16 cellular contexts compared by ENCODE assay signal in the genomic region with DNA sequence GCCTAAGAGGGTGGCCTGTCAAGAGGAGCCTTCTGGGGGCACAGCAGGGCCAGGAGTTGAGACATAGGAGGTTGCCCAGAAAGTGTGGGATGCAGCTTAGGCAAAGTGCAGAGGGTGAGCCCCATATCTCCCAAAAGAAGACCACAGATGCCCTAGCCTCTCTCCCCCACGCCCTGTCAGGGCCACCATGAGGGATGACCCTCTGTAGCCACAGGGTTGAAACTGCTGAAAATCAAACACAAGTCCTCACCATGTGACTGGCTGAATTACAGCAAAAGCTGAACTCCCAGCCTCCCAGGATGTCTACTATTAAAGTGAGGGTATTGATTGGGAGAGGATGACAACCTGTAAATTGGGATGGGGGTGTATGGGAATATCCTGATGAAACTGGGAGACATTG. TPM values are rescaled to one million over a fixed set of nuclear protein-coding genes. Genes with fewer than 3 reads are reported as not detected.
"Had no signal": no experiment of that assay in that cellular context is flagged by ENCODE, and none has a peak within 500 bp of the region (broad histone marks: within the 10 kb centered on the region; RNA-seq: fewer than 3 reads in every experiment).

No MANE protein-coding gene starts in this region.

- H3K4me3 Mint-ChIP-seq: activated CD4-positive, alpha-beta memory T cell treated with anti-CD3 and anti-CD28 coated beads for 36 hours; activated naive CD8-positive, alpha-beta T cell treated with anti-CD3 and anti-CD28 coated beads, Interleukin-2, amount 50 U/mL, for 24 hours; activated T-cell treated with anti-CD3 and anti-CD28 coated beads, Interleukin-2, amount 50 U/mL, for 24 hours; stimulated activated memory B cell treated with anti-CD40 and anti-IgM and Interleukin-4, amounts not matched to agents 10 μg/mL and 1 μg/mL and 100 μg/mL, for 72 hours had no signal

- ATAC-seq: activated naive CD8-positive, alpha-beta T cell treated with anti-CD3 and anti-CD28 coated beads, Interleukin-2, amount 50 U/mL, for 24 hours; stimulated activated memory B cell treated with anti-CD40 and anti-IgM and Interleukin-4, amounts not matched to agents 10 μg/mL and 1 μg/mL and 100 μg/mL, for 72 hours; upper lobe of right lung had no signal

- H3K36me3 Mint-ChIP-seq: activated CD4-positive, alpha-beta memory T cell treated with anti-CD3 and anti-CD28 coated beads for 36 hours; stimulated activated memory B cell treated with anti-CD40 and anti-IgM and Interleukin-4, amounts not matched to agents 10 μg/mL and 1 μg/mL and 100 μg/mL, for 72 hours had no signal

- H3K9me3 Mint-ChIP-seq: activated CD4-positive, alpha-beta memory T cell treated with anti-CD3 and anti-CD28 coated beads for 36 hours; activated naive CD8-positive, alpha-beta T cell treated with anti-CD3 and anti-CD28 coated beads, Interleukin-2, amount 50 U/mL, for 24 hours; activated T-cell treated with anti-CD3 and anti-CD28 coated beads, Interleukin-2, amount 50 U/mL, for 24 hours; activated T-helper 2 cell treated with anti-CD3 and anti-CD28 coated beads, Interferon-gamma antibody, Interleukin-2, Interleukin-4, amounts not matched to agents 10 μg/mL and 5 μg/mL and 100 μg/mL, durations not matched to agents 14 hours and 24 hours and 36 hours; stimulated activated memory B cell treated with anti-CD40 and anti-IgM and Interleukin-4, amounts not matched to agents 10 μg/mL and 1 μg/mL and 100 μg/mL, for 72 hours had no signal

- H3K27ac Mint-ChIP-seq: activated CD4-positive, alpha-beta memory T cell treated with anti-CD3 and anti-CD28 coated beads for 36 hours; activated naive CD8-positive, alpha-beta T cell treated with anti-CD3 and anti-CD28 coated beads, Interleukin-2, amount 50 U/mL, for 24 hours; activated T-cell treated with anti-CD3 and anti-CD28 coated beads, Interleukin-2, amount 50 U/mL, for 24 hours; activated T-helper 2 cell treated with anti-CD3 and anti-CD28 coated beads, Interferon-gamma antibody, Interleukin-2, Interleukin-4, amounts not matched to agents 10 μg/mL and 5 μg/mL and 100 μg/mL, durations not matched to agents 14 hours and 24 hours and 36 hours; stimulated activated memory B cell treated with anti-CD40 and anti-IgM and Interleukin-4, amounts not matched to agents 10 μg/mL and 1 μg/mL and 100 μg/mL, for 72 hours had no signal

- DNase-seq: activated CD4-positive, alpha-beta memory T cell treated with anti-CD3 and anti-CD28 coated beads for 36 hours; activated CD4-positive, CD25-positive, alpha-beta regulatory T cell treated with anti-CD3 and anti-CD28 coated beads, Interleukin-2, amount 50 U/mL, for 72 hours; activated naive CD4-positive, alpha-beta T cell treated with Interleukin-2 at 50 U/mL for 16 hours; activated naive CD8-positive, alpha-beta T cell treated with anti-CD3 and anti-CD28 coated beads, Interleukin-2, amount 50 U/mL, for 24 hours; activated T-cell treated with anti-CD3 and anti-CD28 coated beads, Interleukin-2, amount 50 U/mL, for 24 hours; cerebellar nuclear complex; effector CD8-positive, alpha-beta T cell; esophagus squamous epithelium; stimulated activated CD4-positive, alpha-beta T cell treated with anti-CD3 and anti-CD28 coated beads, Interleukin-4, amount 100 ng/mL, for 4 hours; T-helper 2 cell; upper lobe of right lung had no signal

- H3K27me3 Mint-ChIP-seq: activated CD4-positive, alpha-beta memory T cell treated with anti-CD3 and anti-CD28 coated beads for 36 hours; activated T-cell treated with anti-CD3 and anti-CD28 coated beads, Interleukin-2, amount 50 U/mL, for 24 hours; stimulated activated memory B cell treated with anti-CD40 and anti-IgM and Interleukin-4, amounts not matched to agents 10 μg/mL and 1 μg/mL and 100 μg/mL, for 72 hours had no signal

RNA-seq across cellular contexts. Expression of a gene that starts 37.4 kb away (rescaled TPM):
- polyA plus RNA-seq: endothelial cell of umbilical vein had no signal

RNA-seq across cellular contexts. Expression of a gene that starts 44.0 kb away (rescaled TPM):
- polyA plus RNA-seq: aorta, endothelial cell of umbilical vein, spleen had no signal
